30 cellular contexts compared by ENCODE assay signal in the genomic region with DNA sequence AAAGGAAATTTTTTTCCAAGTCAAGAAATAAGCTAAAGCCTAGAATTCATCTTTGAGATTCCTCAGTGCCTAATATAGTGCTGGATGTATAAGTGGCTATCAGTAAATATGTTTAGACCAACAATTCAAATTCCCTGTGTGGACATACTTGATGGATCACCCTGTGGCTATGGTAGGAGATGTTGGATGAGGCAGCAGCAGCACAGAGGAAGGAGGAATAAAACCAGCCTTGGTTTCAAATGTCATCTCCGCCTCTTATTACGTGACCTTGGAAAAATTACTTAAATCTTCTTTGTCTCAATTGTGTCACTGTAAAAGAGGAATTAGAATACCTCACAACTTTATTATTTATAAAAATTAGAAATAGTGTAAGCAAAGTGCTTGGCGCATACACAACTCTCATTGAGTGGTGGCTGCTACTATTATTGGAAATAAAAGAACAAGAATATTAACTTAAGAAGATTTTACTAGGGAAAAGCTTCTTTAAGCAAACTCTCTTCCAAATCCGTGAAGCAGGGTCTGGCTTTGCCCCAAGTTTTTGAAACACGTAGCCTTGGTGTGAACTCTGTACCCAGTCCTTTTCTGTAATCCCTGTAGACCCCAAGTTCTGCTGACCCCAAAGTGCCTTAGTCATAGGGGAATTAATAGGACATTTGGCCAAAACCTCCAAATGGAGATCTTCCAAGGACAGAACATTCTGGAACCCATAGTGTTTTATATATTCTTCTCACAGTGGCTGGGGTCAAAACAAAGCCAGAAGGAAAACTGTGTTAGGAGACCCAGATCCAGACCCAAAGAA.
DNase-seq lines count a peak whose midpoint lies in the region; ATAC-seq and TF ChIP-seq lines count a peak whose summit lies in the region.
"Had no signal": no experiment of that assay in that cellular context is flagged by ENCODE, and none has a peak within 500 bp of the region (broad histone marks: within the 10 kb centered on the region; RNA-seq: fewer than 3 reads in every experiment).

No MANE protein-coding gene starts in this region.

- no peaks in the 10 kb centered on the region for H3K9me3 ChIP-seq in ascending aorta
- no peaks in the 10 kb centered on the region for H3K9me3 ChIP-seq in parathyroid adenoma (ENCODE audit: control insufficient read depth, low read length)
- no peaks in the 10 kb centered on the region for H3K9me3 ChIP-seq in thoracic aorta
- H3K9me3 ChIP-seq: BE2C, mucosa of descending colon, right lobe of liver, upper lobe of right lung had no signal

- peak; percentile 92 for ATAC-seq in Right ventricle myocardium superior (ENCODE audit: poor library complexity)
- ATAC-seq in thoracic aorta (ENCODE audit: insufficient number of reproducible peaks, low FRiP score, low read depth), result no peak
- no peak for ATAC-seq in HG03280 (IDR thresholded peaks at IDR 0.05; ENCODE audit: unreplicated experiment)
- ATAC-seq: activated naive CD8-positive, alpha-beta T cell treated with anti-CD3 and anti-CD28 coated beads, Interleukin-2, amount 50 U/mL, for 24 hours; activated T-cell treated with anti-CD3 and anti-CD28 coated beads, Interleukin-2, amount 50 U/mL, for 4 hours; effector memory CD8-positive, alpha-beta T cell; esophagus mucosa; mucosa of descending colon; stimulated activated naive CD8-positive, alpha-beta T cell treated with anti-CD3 and anti-CD28 coated beads, Interleukin-15, Interleukin-2, amounts not matched to agents 100 U/mL and 50 U/mL, for 24 hours; upper lobe of right lung had no signal

- no peak overlapping the region for H2AFZ ChIP-seq in parathyroid adenoma
- H2AFZ ChIP-seq: PC-9 had no signal

- no peaks in the 10 kb centered on the region for H3K27me3 ChIP-seq in ascending aorta
- no peaks in the 10 kb centered on the region for H3K27me3 ChIP-seq in parathyroid adenoma (ENCODE audit: control insufficient read depth, insufficient read depth, low read length)
- no peaks in the 10 kb centered on the region for H3K27me3 ChIP-seq in thoracic aorta (replicated peaks; ENCODE audit: insufficient read depth)
- H3K27me3 ChIP-seq: BE2C, right lobe of liver, upper lobe of right lung had no signal

- no peak overlapping the region for H3K4me2 ChIP-seq in parathyroid adenoma (ENCODE audit: low read length)
- H3K4me2 ChIP-seq: PC-9 had no signal

- DNase-seq in ascending aorta (ENCODE audit: low spot score in 2 of 2) (no peak), Right ventricle myocardium superior (peak; percentile 47), thoracic aorta (ENCODE audit: low spot score) (no peak), NCI-H1105 (lab: John Stamatoyannopoulos, UW) (no peak), OCI-M2 (lab: John Stamatoyannopoulos, UW; ENCODE audit: unreplicated experiment) (no peak), NCI-H345 treated with DMSO at 0.1 percent for 48 hours (lab: John Stamatoyannopoulos, UW; ENCODE audit: unreplicated experiment) (no peak)
- DNase-seq: ACHN; activated CD4-positive, alpha-beta T cell treated with anti-CD3 and anti-CD28 coated beads for 4 hours; activated naive CD8-positive, alpha-beta T cell treated with anti-CD3 and anti-CD28 coated beads, Interleukin-2, amount 50 U/mL, for 24 hours; activated T-cell treated with anti-CD3 and anti-CD28 coated beads, Interleukin-2, amount 50 U/mL, for 4 hours; BE2C; cortex of kidney; DMS53; effector memory CD8-positive, alpha-beta T cell; Kasumi-1; mucosa of descending colon; NCI-H1694; NCI-H2171; NCI-H524; PC-9; right lobe of liver; SHP77; stimulated activated naive CD8-positive, alpha-beta T cell treated with anti-CD3 and anti-CD28 coated beads, Interleukin-15, Interleukin-2, amounts not matched to agents 100 U/mL and 50 U/mL, for 24 hours; upper lobe of right lung had no signal

- H3K9ac ChIP-seq in parathyroid adenoma, result no peak overlapping the region

- H3K36me3 ChIP-seq in ascending aorta (no peaks in the 10 kb centered on the region), parathyroid adenoma (ENCODE audit: control insufficient read depth, insufficient read depth, low read length) (no peaks in the 10 kb centered on the region), thoracic aorta (no peaks in the 10 kb centered on the region)
- H3K36me3 ChIP-seq: BE2C, right lobe of liver, upper lobe of right lung had no signal

- intact Hi-C loops in ascending aorta (cut with DNase I), result no loop called here
- intact Hi-C loops in Right ventricle myocardium superior (cut with DNase I), result no loop called here

- no peak for TF ChIP-seq CTCF in ascending aorta (IDR thresholded peaks at IDR 0.05)
- TF ChIP-seq CTCF in parathyroid adenoma (IDR thresholded peaks at IDR 0.05), result no peak
- TF ChIP-seq CTCF in thoracic aorta (IDR thresholded peaks at IDR 0.05), result no peak

- no peaks in the 10 kb centered on the region for H3K79me2 ChIP-seq in parathyroid adenoma

- H3K4me3 ChIP-seq in ascending aorta (no peak overlapping the region), parathyroid adenoma (ENCODE audit: low read depth, low read length) (no peak overlapping the region), thoracic aorta (peak overlapping the region; percentile 22)
- H3K4me3 ChIP-seq: lung, mucosa of descending colon, PC-9, right lobe of liver, upper lobe of right lung had no signal

- H3K4me1 ChIP-seq in ascending aorta, result peaks cover 3 to 16% of the 10 kb centered on the region in 2 donors
- H3K4me1 ChIP-seq in parathyroid adenoma, result no peaks in the 10 kb centered on the region
- H3K4me1 ChIP-seq in thoracic aorta (ENCODE audit: control insufficient read depth in 1 of 2, low read depth in 2 of 2), result peaks cover 14 to 43% of the 10 kb centered on the region in 2 donors
- H3K4me1 ChIP-seq: right lobe of liver, upper lobe of right lung had no signal

- H3K27ac ChIP-seq in ascending aorta (peak overlapping the region; percentile 61 to 70), parathyroid adenoma (peak overlapping the region; percentile 34), thoracic aorta (peak overlapping the region; percentile 53 to 64)
- H3K27ac ChIP-seq: HL-60, PC-9, right lobe of liver, upper lobe of right lung, VCaP had no signal
